Comparison of ENCODE assay signal across 15 cellular contexts in the genomic region with DNA sequence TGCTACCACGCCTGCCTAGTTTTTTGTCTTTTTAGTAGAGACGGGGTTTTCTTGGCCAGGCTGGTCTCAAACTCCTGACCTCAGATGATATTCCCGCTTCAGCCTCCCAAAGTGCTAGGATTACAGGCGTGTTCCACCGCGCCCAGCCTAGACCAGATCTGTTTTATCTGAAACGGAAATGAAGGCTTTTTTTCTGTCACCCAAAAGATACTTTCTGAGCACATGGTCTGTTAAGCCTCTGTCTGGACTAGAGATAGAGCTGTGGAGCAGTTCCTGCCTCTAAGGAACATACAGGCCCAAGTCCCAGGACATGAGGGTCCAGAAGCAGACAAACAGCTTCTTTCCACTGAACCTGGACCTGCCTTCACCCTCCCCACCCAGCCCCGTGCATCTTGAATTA. TPM values are rescaled to one million over a fixed set of nuclear protein-coding genes. Genes with fewer than 3 reads are reported as not detected.
DNase-seq lines count a peak whose midpoint lies in the region; ATAC-seq, FAIRE-seq and TF ChIP-seq lines count a peak whose summit lies in the region.
"Had no signal": no experiment of that assay in that cellular context is flagged by ENCODE, and none has a peak within 500 bp of the region (broad histone marks: within the 10 kb centered on the region; RNA-seq: fewer than 3 reads in every experiment).

No MANE protein-coding gene starts in this region.

- no peak for TF ChIP-seq RAD21 in A549 (conservative IDR thresholded peaks at IDR 0.05 in 1 of 2, IDR thresholded peaks at IDR 0.05 in 1 of 2)

- TF ChIP-seq CTCF in A549 (IDR thresholded peaks at IDR 0.05) (no peak), OCI-LY1 (IDR thresholded peaks at IDR 0.05; ENCODE audit: low read length) (no peak), esophagus muscularis mucosa (IDR thresholded peaks at IDR 0.05) (no peak)

- H3K27me3 ChIP-seq in OCI-LY1 (ENCODE audit: insufficient read depth, low read length) (no peaks in the 10 kb centered on the region), esophagus muscularis mucosa (no peaks in the 10 kb centered on the region), rectal smooth muscle tissue (ENCODE audit: control insufficient read depth, insufficient read depth, low read length) (no peaks in the 10 kb centered on the region)

- H3K79me2 ChIP-seq in OCI-LY1 (ENCODE audit: insufficient read depth, low read length): peaks cover 12% of the 10 kb centered on the region; the same call in 1 of the 2 replicates

- H3K9me2 ChIP-seq in OCI-LY1 (ENCODE audit: low read depth, low read length): no peaks in the 10 kb centered on the region

- WGBS in A549 (ENCODE audit: missing lambda C conversion rate): 92% methylated on average over 7 of the region's 8 CpGs
- 91% methylated on average over 8 of the region's 8 CpGs for WGBS in esophagus muscularis mucosa

- POLR2A ChIA-PET in A549 (lab: Yijun Ruan, JAX): interaction anchor here (3.5 kb wide), 1 partner anchor 23 kb away, joined by 25 read pairs; no protein-coding TSS in a partner anchor

- in situ Hi-C loops in KBM-7 (cut with MboI; ENCODE audit: low pct_unique_long_range_greater_than_20kb, low sequenced_read_pairs): loop anchor here (10.0 kb wide), 1 partner anchor 50 kb away; no protein-coding TSS in a partner anchor

- intact Hi-C loops in esophagus muscularis mucosa (cut with DNase I): no loop called here

- no peak overlapping the region for H2AFZ ChIP-seq in OCI-LY1 (ENCODE audit: low read length)

- H3K36me3 ChIP-seq in OCI-LY1 (ENCODE audit: insufficient read depth, low read length): peaks cover 18% of the 10 kb centered on the region; the same call in 1 of the 2 replicates
- H3K36me3 ChIP-seq in esophagus muscularis mucosa: no peaks in the 10 kb centered on the region
- H3K36me3 ChIP-seq in rectal smooth muscle tissue (ENCODE audit: control insufficient read depth, insufficient read depth, low read length): no peaks in the 10 kb centered on the region

- no peak overlapping the region for H3K4me3 ChIP-seq in A549
- H3K4me3 ChIP-seq in OCI-LY1 (ENCODE audit: low read depth, low read length, poor library complexity, severe bottlenecking): peak overlapping the region; percentile 92
- no peak overlapping the region for H3K4me3 ChIP-seq in esophagus muscularis mucosa
- H3K4me3 ChIP-seq in rectal smooth muscle tissue (ENCODE audit: low read length): no peak overlapping the region

- H3K9ac ChIP-seq in OCI-LY1 (ENCODE audit: low read length): peak overlapping the region; percentile 100
- no peak overlapping the region for H3K9ac ChIP-seq in rectal smooth muscle tissue (ENCODE audit: low read length)

- DNase-seq in A549 (ENCODE audit: low read depth in 1 of 2, low spot score in 1 of 2) (no peak), esophagus muscularis mucosa (ENCODE audit: extremely low spot score) (no peak), 8988T (no peak), KBM-7 (no peak)
- DNase-seq: activated naive CD4-positive, alpha-beta T cell treated with anti-CD3 and anti-CD28 coated beads for 36 hours; effector CD4-positive, alpha-beta T cell; head of caudate nucleus; NCI-H2081 treated with DMSO at 0.1 percent for 48 hours; stimulated activated CD4-positive, alpha-beta T cell treated with anti-CD3 and anti-CD28 coated beads, Interleukin-12 subunit alpha, Interleukin-12 subunit beta, amount 100 ng/mL, for 4 hours had no signal

- H3K27ac ChIP-seq in A549 (peak overlapping the region; percentile 97 to 100), OCI-LY1 (ENCODE audit: low read depth, low read length, poor library complexity, severe bottlenecking) (peak overlapping the region; percentile 100), esophagus muscularis mucosa (replicated peaks in 1 of 4) (peak overlapping the region; percentile 96 to 99 (median 98)), rectal smooth muscle tissue (ENCODE audit: low read depth, low read length) (peak overlapping the region; percentile 100)
- H3K27ac ChIP-seq: C4-2B had no signal

- H3K4me2 ChIP-seq in A549: no peak overlapping the region
- H3K4me2 ChIP-seq in OCI-LY1 (ENCODE audit: low read length): peak overlapping the region; percentile 96

- no peak for TF ChIP-seq POLR2A in A549 (IDR thresholded peaks at IDR 0.05; ENCODE audit: low read length)
- no peak for TF ChIP-seq POLR2A in esophagus muscularis mucosa (IDR thresholded peaks at IDR 0.05; ENCODE audit: low read depth)

- TF ChIP-seq EP300 in A549 (IDR thresholded peaks at IDR 0.05) (no peak), esophagus muscularis mucosa (IDR thresholded peaks at IDR 0.05) (no peak)

- H3K4me1 ChIP-seq in A549 (peaks cover 28% of the 10 kb centered on the region), OCI-LY1 (ENCODE audit: insufficient read depth, low read length, severe bottlenecking) (peaks cover 57% of the 10 kb centered on the region), esophagus muscularis mucosa (peaks cover 38 to 54% (median 49%) of the 10 kb centered on the region in 4 donors), rectal smooth muscle tissue (ENCODE audit: control insufficient read depth, insufficient read depth, low read length) (peaks cover 26% of the 10 kb centered on the region)

- H3K9me3 ChIP-seq in A549 (no peaks in the 10 kb centered on the region), OCI-LY1 (ENCODE audit: low read length) (0 out of 2 replicates have a peak, but pooled peaks cover 3% of the 10 kb centered on the region), esophagus muscularis mucosa (no peaks in the 10 kb centered on the region)

- ATAC-seq in A549: no peak
- no peak for ATAC-seq in GM19395 (IDR thresholded peaks at IDR 0.05; ENCODE audit: unreplicated experiment)
- no peak for ATAC-seq in HG02642 (IDR thresholded peaks at IDR 0.05; ENCODE audit: poor library complexity, unreplicated experiment)

- CTCF ChIA-PET in A549 (lab: Yijun Ruan, JAX): interaction anchor here (78.4 to 95.1 kb wide), 2 partner anchors 14 to 19 kb away, joined by 4158 read pairs; a partner anchor contains a TSS

- H4K20me1 ChIP-seq in OCI-LY1 (ENCODE audit: insufficient read depth, low read length): no peaks in the 10 kb centered on the region

- FAIRE-seq in A549 (lab: Jason Lieb, UNC): no peak
- FAIRE-seq: RCC 7860 had no signal

- H3F3A ChIP-seq in OCI-LY1 (ENCODE audit: insufficient read depth, low read length): peaks cover 3% of the 10 kb centered on the region; the same call in 1 of the 2 replicates

TF ChIP-seq in A549, 52 proteins besides CTCF, POLR2A, EP300 and RAD21:
- no peak for TF ChIP-seq TP53 (CRISPR knock-in tag; IDR thresholded peaks at IDR 0.05)
- TF ChIP-seq HDAC2 (IDR thresholded peaks at IDR 0.05): no peak
- no peak for TF ChIP-seq HEYL (CRISPR knock-in tag; IDR thresholded peaks at IDR 0.05)
- TF ChIP-seq HOXB5 (CRISPR knock-in tag; IDR thresholded peaks at IDR 0.05): no peak
- TF ChIP-seq, protein P1, sequence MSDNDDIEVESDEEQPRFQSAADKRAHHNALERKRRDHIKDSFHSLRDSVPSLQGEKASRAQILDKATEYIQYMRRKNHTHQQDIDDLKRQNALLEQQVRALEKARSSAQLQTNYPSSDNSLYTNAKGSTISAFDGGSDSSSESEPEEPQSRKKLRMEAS (IDR thresholded peaks at IDR 0.05): no peak
- no peak for TF ChIP-seq NFE2L2 (conservative IDR thresholded peaks at IDR 0.05; ENCODE audit: low read length)
- TF ChIP-seq JUN (IDR thresholded peaks at IDR 0.05): no peak
- no peak for TF ChIP-seq EHF (CRISPR knock-in tag; IDR thresholded peaks at IDR 0.05)
- TF ChIP-seq, protein P2, sequence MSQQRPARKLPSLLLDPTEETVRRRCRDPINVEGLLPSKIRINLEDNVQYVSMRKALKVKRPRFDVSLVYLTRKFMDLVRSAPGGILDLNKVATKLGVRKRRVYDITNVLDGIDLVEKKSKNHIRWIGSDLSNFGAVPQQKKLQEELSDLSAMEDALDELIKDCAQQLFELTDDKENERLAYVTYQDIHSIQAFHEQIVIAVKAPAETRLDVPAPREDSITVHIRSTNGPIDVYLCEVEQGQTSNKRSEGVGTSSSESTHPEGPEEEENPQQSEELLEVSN (IDR thresholded peaks at IDR 0.05; ENCODE audit: borderline replicate concordance, low read depth): no peak

RNA-seq across cellular contexts. Expression of a gene that starts 43.6 kb away (rescaled TPM):
- polyA plus RNA-seq in A549 (2011; rRNA removed) (434 and 1,191 TPM in 2 replicates), A549 (2017; fragmentation: RNase III; extraction: RNeasy Plus Mini Kit Qiagen cat#74134 plus additional on column Dnase treatment) (2,232 to 2,533 TPM (median 2,360 TPM) in 3 replicates)
- 906 and 1,052 TPM in 2 replicates for polyA plus RNA-seq in A549 (2012; cell fraction: cytosol; rRNA removed)
- 514 and 638 TPM in 2 replicates for polyA plus RNA-seq in A549 (2012; cell fraction: nucleus; rRNA removed)
- polyA minus RNA-seq in A549 (2011; rRNA and poly(A)+ RNA removed): 113 and 134 TPM in 2 replicates
- total RNA-seq in esophagus muscularis mucosa: 100 to 1,000 TPM; 571 to 894 (median 806) TPM
